In the genomic region with DNA sequence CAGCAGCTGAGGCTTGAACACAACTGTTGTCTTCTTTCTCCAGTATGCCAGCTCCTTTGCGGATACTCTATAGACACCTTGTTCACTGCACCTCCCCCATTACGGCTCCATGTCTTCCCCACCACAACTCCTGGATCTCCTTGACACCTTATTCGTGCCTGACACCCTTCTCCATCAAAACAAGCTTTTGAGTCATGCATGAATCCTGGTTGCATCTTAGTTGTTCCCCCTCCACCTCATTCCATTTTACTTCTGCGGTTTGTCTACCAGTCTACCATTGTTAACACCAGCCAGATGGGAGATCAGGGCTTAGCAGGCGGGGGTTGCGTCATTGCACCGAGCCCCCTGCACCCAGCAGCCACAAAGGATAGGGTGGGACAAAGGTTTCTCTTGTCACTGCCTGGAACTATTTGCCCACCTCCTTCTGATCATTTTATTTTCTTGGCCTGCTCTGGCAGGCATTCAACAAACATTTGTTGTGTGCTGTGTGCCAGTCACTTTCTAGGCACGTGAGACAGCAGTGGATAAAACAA, we compare ENCODE assay signal across 8 cellular contexts. TPM values are rescaled to one million over a fixed set of nuclear protein-coding genes. Genes with fewer than 3 reads are reported as not detected.
DNase-seq lines count a peak whose midpoint lies in the region; ATAC-seq and TF ChIP-seq lines count a peak whose summit lies in the region.

No MANE protein-coding gene starts in this region.

- H3F3A ChIP-seq in SK-N-SH (replicated peaks; ENCODE audit: insufficient read depth), result peaks cover 24% of the 10 kb centered on the region

- H3K79me2 ChIP-seq in SK-N-SH (ENCODE audit: insufficient read depth), result peaks cover 32% of the 10 kb centered on the region

- peak overlapping the region; percentile 71 for H3K4me3 Mint-ChIP-seq in activated CD4-positive, alpha-beta memory T cell treated with anti-CD3 and anti-CD28 coated beads for 36 hours
- H3K4me3 Mint-ChIP-seq in stimulated activated memory B cell treated with anti-CD40 and anti-IgM and Interleukin-4, amounts not matched to agents 10 μg/mL and 1 μg/mL and 100 μg/mL, for 72 hours, result peak overlapping the region; percentile 98

- no peaks in the 10 kb centered on the region for H3K9me2 ChIP-seq in SK-N-SH

- ATAC-seq in SK-N-SH treated with all-trans-retinoic acid at 6 μM for 48 hours, result no peak
- ATAC-seq in stimulated activated memory B cell treated with anti-CD40 and anti-IgM and Interleukin-4, amounts not matched to agents 10 μg/mL and 1 μg/mL and 100 μg/mL, for 72 hours, result no peak
- ATAC-seq in activated CD4-positive, CD25-positive, alpha-beta regulatory T cell treated with anti-CD3 and anti-CD28 coated beads, Interleukin-2, amount 50 U/mL, for 24 hours, result no peak
- ATAC-seq in omental fat pad (ENCODE audit: low FRiP score), result no peak

- 81% methylated on average over 8 of the region's 8 CpGs for WGBS in SK-N-SH (ENCODE audit: low lambda C conversion rate)

- TF ChIP-seq CTCF in SK-N-SH (IDR thresholded peaks at IDR 0.05) (no peak), omental fat pad (IDR thresholded peaks at IDR 0.05) (no peak)

- no peak overlapping the region for H2AFZ ChIP-seq in SK-N-SH (ENCODE audit: low read depth)

- no peaks in the 10 kb centered on the region for H3K27me3 ChIP-seq in SK-N-SH (ENCODE audit: insufficient read depth)
- H3K27me3 ChIP-seq in iPS-20b (ENCODE audit: insufficient read depth, low read length), result no peaks in the 10 kb centered on the region

- no peaks in the 10 kb centered on the region for H3K27me3 Mint-ChIP-seq in activated CD4-positive, alpha-beta memory T cell treated with anti-CD3 and anti-CD28 coated beads for 36 hours
- no peaks in the 10 kb centered on the region for H3K27me3 Mint-ChIP-seq in stimulated activated memory B cell treated with anti-CD40 and anti-IgM and Interleukin-4, amounts not matched to agents 10 μg/mL and 1 μg/mL and 100 μg/mL, for 72 hours

- peaks cover 32% of the 10 kb centered on the region for H3K4me1 Mint-ChIP-seq in activated CD4-positive, alpha-beta memory T cell treated with anti-CD3 and anti-CD28 coated beads for 36 hours (ENCODE audit: low read depth)
- peaks cover 43% of the 10 kb centered on the region for H3K4me1 Mint-ChIP-seq in stimulated activated memory B cell treated with anti-CD40 and anti-IgM and Interleukin-4, amounts not matched to agents 10 μg/mL and 1 μg/mL and 100 μg/mL, for 72 hours

- peaks cover 35% of the 10 kb centered on the region for H4K20me1 ChIP-seq in SK-N-SH (ENCODE audit: insufficient read depth)

- CTCF ChIA-PET in SK-N-SH (lab: Yijun Ruan, JAX), result interaction anchor here (2.0 kb wide), 1 partner anchor 306 kb away, joined by 8 read pairs; no protein-coding TSS in a partner anchor
- CTCF ChIA-PET in activated CD4-positive, alpha-beta memory T cell treated with anti-CD3 and anti-CD28 coated beads for 36 hours (lab: Charles Lee), result no interaction called here

- no peak for TF ChIP-seq EP300 in SK-N-SH (IDR thresholded peaks at IDR 0.05; ENCODE audit: borderline replicate concordance in 1 of 2, low read depth in 1 of 2, low read length in 1 of 2)

- peak overlapping the region; percentile 65; the same call in 1 of the 2 replicates for H3K4me2 ChIP-seq in SK-N-SH

- H3K36me3 ChIP-seq in SK-N-SH (replicated peaks in 1 of 2; ENCODE audit: control insufficient read depth in 1 of 2, insufficient read depth in 2 of 2, low read length in 1 of 2) (peaks cover 26 to 46% of the 10 kb centered on the region in 2 experiments), iPS-20b (ENCODE audit: insufficient read depth, low read depth, low read length) (peaks cover 57% of the 10 kb centered on the region)

- H3K27ac ChIP-seq in SK-N-SH (ENCODE audit: low read depth in 2 of 2, low read length in 1 of 2) (peak overlapping the region; percentile 84 to 90), iPS-20b (ENCODE audit: low read length) (no peak overlapping the region)

- H3K36me3 Mint-ChIP-seq in activated CD4-positive, alpha-beta memory T cell treated with anti-CD3 and anti-CD28 coated beads for 36 hours, result peaks cover 38% of the 10 kb centered on the region
- peaks cover 40% of the 10 kb centered on the region for H3K36me3 Mint-ChIP-seq in stimulated activated memory B cell treated with anti-CD40 and anti-IgM and Interleukin-4, amounts not matched to agents 10 μg/mL and 1 μg/mL and 100 μg/mL, for 72 hours

- no peak for TF ChIP-seq RAD21 in SK-N-SH (IDR thresholded peaks at IDR 0.05; ENCODE audit: low read length)

- no peak for DNase-seq in SK-N-SH
- DNase-seq in activated CD4-positive, alpha-beta memory T cell treated with anti-CD3 and anti-CD28 coated beads for 36 hours, result no peak
- DNase-seq in NCI-H345 (lab: John Stamatoyannopoulos, UW), result no peak
- DNase-seq in omental fat pad (ENCODE audit: low spot score), result no peak

- intact Hi-C loops in activated CD4-positive, alpha-beta memory T cell treated with anti-CD3 and anti-CD28 coated beads for 36 hours (cut with micrococcal nuclease), result loop anchor here (2.0 to 5.0 kb wide), 3 partner anchors 96 to 441 kb away; a partner anchor contains a TSS

- H3K4me3 ChIP-seq in SK-N-SH (ENCODE audit: low read depth in 2 of 2, low read length in 1 of 2) (no peak overlapping the region), iPS-20b (ENCODE audit: low read length) (no peak overlapping the region)

- H3K4me1 ChIP-seq in SK-N-SH (ENCODE audit: control insufficient read depth in 1 of 2, insufficient read depth in 2 of 2, low read depth in 1 of 2, low read length in 1 of 2) (peaks cover 7 to 30% of the 10 kb centered on the region in 2 experiments; a peak in 3 of 4 replicates), iPS-20b (ENCODE audit: insufficient read depth, low read length) (no peaks in the 10 kb centered on the region; the same call in 1 of the 2 replicates)

- peak overlapping the region; percentile 97 for H3K27ac Mint-ChIP-seq in activated CD4-positive, alpha-beta memory T cell treated with anti-CD3 and anti-CD28 coated beads for 36 hours
- H3K27ac Mint-ChIP-seq in stimulated activated memory B cell treated with anti-CD40 and anti-IgM and Interleukin-4, amounts not matched to agents 10 μg/mL and 1 μg/mL and 100 μg/mL, for 72 hours, result peak overlapping the region; percentile 99

- POLR2A ChIA-PET in SK-N-SH (lab: Yijun Ruan, JAX), result no interaction called here
- POLR2A ChIA-PET in activated CD4-positive, alpha-beta memory T cell treated with anti-CD3 and anti-CD28 coated beads for 36 hours (lab: Charles Lee), result interaction anchor here (1.8 kb wide), 1 partner anchor 25 kb away, joined by 18 read pairs; no protein-coding TSS in a partner anchor

- H3K9ac ChIP-seq in SK-N-SH (peak overlapping the region; percentile 65; the same call in 1 of the 2 replicates), iPS-20b (ENCODE audit: low read depth, low read length) (peak overlapping the region; percentile 69; the same call in 1 of the 2 replicates)

- H3K9me3 ChIP-seq in SK-N-SH (no peaks in the 10 kb centered on the region), iPS-20b (ENCODE audit: insufficient read depth, low read depth, low read length) (no peaks in the 10 kb centered on the region)

- H3K9me3 Mint-ChIP-seq in activated CD4-positive, alpha-beta memory T cell treated with anti-CD3 and anti-CD28 coated beads for 36 hours, result no peaks in the 10 kb centered on the region
- no peaks in the 10 kb centered on the region for H3K9me3 Mint-ChIP-seq in stimulated activated memory B cell treated with anti-CD40 and anti-IgM and Interleukin-4, amounts not matched to agents 10 μg/mL and 1 μg/mL and 100 μg/mL, for 72 hours

TF ChIP-seq in SK-N-SH, 30 proteins besides CTCF, POLR2A, EP300 and RAD21 (continues in another document):
- TF ChIP-seq, protein P1, sequence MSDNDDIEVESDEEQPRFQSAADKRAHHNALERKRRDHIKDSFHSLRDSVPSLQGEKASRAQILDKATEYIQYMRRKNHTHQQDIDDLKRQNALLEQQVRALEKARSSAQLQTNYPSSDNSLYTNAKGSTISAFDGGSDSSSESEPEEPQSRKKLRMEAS (IDR thresholded peaks at IDR 0.05; ENCODE audit: low read depth), result no peak
- TF ChIP-seq, protein P2, sequence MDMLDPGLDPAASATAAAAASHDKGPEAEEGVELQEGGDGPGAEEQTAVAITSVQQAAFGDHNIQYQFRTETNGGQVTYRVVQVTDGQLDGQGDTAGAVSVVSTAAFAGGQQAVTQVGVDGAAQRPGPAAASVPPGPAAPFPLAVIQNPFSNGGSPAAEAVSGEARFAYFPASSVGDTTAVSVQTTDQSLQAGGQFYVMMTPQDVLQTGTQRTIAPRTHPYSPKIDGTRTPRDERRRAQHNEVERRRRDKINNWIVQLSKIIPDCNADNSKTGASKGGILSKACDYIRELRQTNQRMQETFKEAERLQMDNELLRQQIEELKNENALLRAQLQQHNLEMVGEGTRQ (IDR thresholded peaks at IDR 0.05; ENCODE audit: borderline replicate concordance, low read depth, low read length), result no peak

TF ChIP-seq in SK-N-SH treated with all-trans-retinoic acid at 6 μM for 48 hours, 23 proteins besides CTCF, POLR2A, EP300 and RAD21 (continues in another document):
- TF ChIP-seq BACH2 (CRISPR knock-in tag; IDR thresholded peaks at IDR 0.05; ENCODE audit: borderline replicate concordance) (no peak), ZC3H10 (CRISPR knock-in tag; IDR thresholded peaks at IDR 0.05) (no peak)

RNA-seq across cellular contexts. Expression of a gene that starts 2.0 kb away (rescaled TPM):
- 115 and 116 TPM in 2 replicates for polyA plus RNA-seq in SK-N-SH (2012; rRNA removed)
- polyA plus RNA-seq in SK-N-SH (2012; cell fraction: cytosol; rRNA removed), result 64.3 and 83.1 TPM in 2 replicates
- polyA plus RNA-seq in SK-N-SH (2012; cell fraction: nucleus; rRNA removed), result 213 and 232 TPM in 2 replicates
- 10 to 100 TPM; 64.3 to 68.8 TPM for total RNA-seq in activated CD4-positive, alpha-beta memory T cell treated with anti-CD3 and anti-CD28 coated beads for 36 hours
- 100 to 1,000 TPM in 3 of 4 donors, 10 to 100 TPM in 1; 72.4 to 120 (median 102) TPM for total RNA-seq in omental fat pad

RNA-seq across cellular contexts. Expression of a gene that starts 16.4 kb away (rescaled TPM):
- polyA plus RNA-seq in SK-N-SH (2012; rRNA removed), result 40.1 and 53.1 TPM in 2 replicates
- polyA plus RNA-seq in SK-N-SH (2012; cell fraction: cytosol; rRNA removed), result 19.8 and 26.2 TPM in 2 replicates
- polyA plus RNA-seq in SK-N-SH (2012; cell fraction: nucleus; rRNA removed), result 185 and 213 TPM in 2 replicates
- total RNA-seq in activated CD4-positive, alpha-beta memory T cell treated with anti-CD3 and anti-CD28 coated beads for 36 hours, result 10 to 100 TPM; 25.7 to 27.7 TPM
- 10 to 100 TPM; 27.6 to 41.3 (median 32.3) TPM for total RNA-seq in omental fat pad

RNA-seq across cellular contexts. Expression of a gene that starts 22.8 kb away (rescaled TPM):
- 249 and 283 TPM in 2 replicates for polyA plus RNA-seq in SK-N-SH (2012; rRNA removed)
- polyA plus RNA-seq in SK-N-SH (2012; cell fraction: cytosol; rRNA removed), result 125 and 170 TPM in 2 replicates
- 396 and 495 TPM in 2 replicates for polyA plus RNA-seq in SK-N-SH (2012; cell fraction: nucleus; rRNA removed)
- 100 to 1,000 TPM; 266 to 278 TPM for total RNA-seq in activated CD4-positive, alpha-beta memory T cell treated with anti-CD3 and anti-CD28 coated beads for 36 hours
- total RNA-seq in omental fat pad, result 100 to 1,000 TPM; 132 to 158 (median 148) TPM
